1 cellular context compared by ENCODE assay signal in the genomic region with DNA sequence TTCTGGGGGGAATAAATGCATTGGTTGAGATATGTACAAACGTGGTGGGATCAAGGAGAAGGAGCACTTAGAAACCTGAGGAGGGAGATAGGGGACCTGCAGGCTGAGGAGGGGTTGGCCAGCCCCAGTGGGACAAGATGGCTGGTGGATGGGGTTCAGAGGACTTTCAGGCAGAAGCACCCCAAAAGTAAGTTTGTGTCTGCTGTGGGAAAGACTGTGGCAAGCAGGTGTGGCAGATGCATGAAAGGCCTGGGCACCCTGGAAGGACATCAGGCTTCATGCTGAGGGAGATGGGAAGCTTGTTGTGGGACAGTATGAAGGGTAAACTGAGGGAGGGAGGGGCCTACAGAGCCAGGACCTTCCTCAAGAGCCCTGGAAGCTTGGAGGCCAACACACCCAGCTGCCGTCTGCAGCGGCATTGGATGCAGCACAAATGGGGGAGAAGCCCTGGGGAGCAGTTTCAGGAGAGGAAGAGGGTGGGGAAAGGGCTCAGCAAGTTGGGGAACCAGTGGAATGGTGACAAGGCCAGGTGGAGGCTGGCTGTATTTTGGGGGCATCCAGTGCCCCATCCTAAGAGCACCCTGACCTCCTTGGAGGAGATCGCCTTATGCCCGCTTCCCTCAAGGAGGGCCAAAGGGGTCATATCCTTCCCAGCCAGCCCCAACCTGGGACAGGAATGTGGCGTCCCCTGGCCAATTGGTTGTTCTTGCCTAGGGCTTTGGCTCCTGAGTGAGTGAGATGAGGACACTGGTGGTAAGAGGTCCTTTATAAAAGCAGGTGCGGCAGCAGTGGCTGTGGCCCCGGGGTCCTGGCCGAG.
TF ChIP-seq lines count a peak whose summit lies in the region.

No MANE protein-coding gene starts in this region.

TF ChIP-seq in HepG2, 621 proteins besides CTCF, POLR2A, EP300 and RAD21 (continues in another document):
- TF ChIP-seq ZNF839 (CRISPR knock-in tag; IDR thresholded peaks at IDR 0.05; ENCODE audit: borderline replicate concordance) (0 out of 2 replicates have a peak, but pooled peaks have one; percentile 73), ZMYM3 (CRISPR knock-in tag; IDR thresholded peaks at IDR 0.05) (no peak), ZNF605 (CRISPR knock-in tag; IDR thresholded peaks at IDR 0.05) (peak; percentile 10; the same call in 1 of the 2 replicates), FIP1L1 (IDR thresholded peaks at IDR 0.05; ENCODE audit: borderline replicate concordance, insufficient read depth, low read depth, low read length) (0 out of 2 replicates have a peak, but pooled peaks have one; percentile 15), TBL1XR1 (IDR thresholded peaks at IDR 0.05; ENCODE audit: borderline replicate concordance, low read length, partially characterized antibody) (peak; percentile 9), SIN3A (IDR thresholded peaks at IDR 0.05; ENCODE audit: borderline replicate concordance, low read depth, low read length) (no peak), MATR3 (CRISPR knock-in tag; IDR thresholded peaks at IDR 0.05) (0 out of 2 replicates have a peak, but pooled peaks have one; percentile 63), ZFP82 (CRISPR knock-in tag; IDR thresholded peaks at IDR 0.05; ENCODE audit: borderline replicate concordance) (no peak), ZNF232 (CRISPR knock-in tag; IDR thresholded peaks at IDR 0.05; ENCODE audit: borderline replicate concordance) (no peak), ZNF567 (CRISPR knock-in tag; IDR thresholded peaks at IDR 0.05; ENCODE audit: borderline replicate concordance) (peak; percentile 88; the same call in 1 of the 2 replicates), ZNF776 (CRISPR knock-in tag; IDR thresholded peaks at IDR 0.05) (peak; percentile 48; the same call in 1 of the 2 replicates), ZNF766 (CRISPR knock-in tag; IDR thresholded peaks at IDR 0.05; ENCODE audit: borderline replicate concordance) (peak; percentile 49; the same call in 1 of the 2 replicates), ZNF724P (CRISPR knock-in tag; IDR thresholded peaks at IDR 0.05; ENCODE audit: borderline replicate concordance) (no peak), ATRX (CRISPR knock-in tag; IDR thresholded peaks at IDR 0.05; ENCODE audit: borderline replicate concordance) (no peak), NFKBIZ (CRISPR knock-in tag; IDR thresholded peaks at IDR 0.05) (0 out of 2 replicates have a peak, but pooled peaks have one; percentile 12), AGO1 (IDR thresholded peaks at IDR 0.05; ENCODE audit: low read depth, low read length, poor library complexity, severe bottlenecking) (peak; percentile 16), HCFC1 (IDR thresholded peaks at IDR 0.05; ENCODE audit: low read depth, low read length) (0 out of 2 replicates have a peak, but pooled peaks have one; percentile 15), HHEX (CRISPR knock-in tag; IDR thresholded peaks at IDR 0.05) (peak; percentile 18; the same call in 1 of the 2 replicates), NFYC (CRISPR knock-in tag; IDR thresholded peaks at IDR 0.05) (0 out of 2 replicates have a peak, but pooled peaks have one; percentile 6), CERS6 (CRISPR knock-in tag; IDR thresholded peaks at IDR 0.05) (peak; percentile 31; the same call in 1 of the 2 replicates), ZBTB7A (CRISPR knock-in tag; IDR thresholded peaks at IDR 0.05) (no peak)
- TF ChIP-seq, protein P1, sequence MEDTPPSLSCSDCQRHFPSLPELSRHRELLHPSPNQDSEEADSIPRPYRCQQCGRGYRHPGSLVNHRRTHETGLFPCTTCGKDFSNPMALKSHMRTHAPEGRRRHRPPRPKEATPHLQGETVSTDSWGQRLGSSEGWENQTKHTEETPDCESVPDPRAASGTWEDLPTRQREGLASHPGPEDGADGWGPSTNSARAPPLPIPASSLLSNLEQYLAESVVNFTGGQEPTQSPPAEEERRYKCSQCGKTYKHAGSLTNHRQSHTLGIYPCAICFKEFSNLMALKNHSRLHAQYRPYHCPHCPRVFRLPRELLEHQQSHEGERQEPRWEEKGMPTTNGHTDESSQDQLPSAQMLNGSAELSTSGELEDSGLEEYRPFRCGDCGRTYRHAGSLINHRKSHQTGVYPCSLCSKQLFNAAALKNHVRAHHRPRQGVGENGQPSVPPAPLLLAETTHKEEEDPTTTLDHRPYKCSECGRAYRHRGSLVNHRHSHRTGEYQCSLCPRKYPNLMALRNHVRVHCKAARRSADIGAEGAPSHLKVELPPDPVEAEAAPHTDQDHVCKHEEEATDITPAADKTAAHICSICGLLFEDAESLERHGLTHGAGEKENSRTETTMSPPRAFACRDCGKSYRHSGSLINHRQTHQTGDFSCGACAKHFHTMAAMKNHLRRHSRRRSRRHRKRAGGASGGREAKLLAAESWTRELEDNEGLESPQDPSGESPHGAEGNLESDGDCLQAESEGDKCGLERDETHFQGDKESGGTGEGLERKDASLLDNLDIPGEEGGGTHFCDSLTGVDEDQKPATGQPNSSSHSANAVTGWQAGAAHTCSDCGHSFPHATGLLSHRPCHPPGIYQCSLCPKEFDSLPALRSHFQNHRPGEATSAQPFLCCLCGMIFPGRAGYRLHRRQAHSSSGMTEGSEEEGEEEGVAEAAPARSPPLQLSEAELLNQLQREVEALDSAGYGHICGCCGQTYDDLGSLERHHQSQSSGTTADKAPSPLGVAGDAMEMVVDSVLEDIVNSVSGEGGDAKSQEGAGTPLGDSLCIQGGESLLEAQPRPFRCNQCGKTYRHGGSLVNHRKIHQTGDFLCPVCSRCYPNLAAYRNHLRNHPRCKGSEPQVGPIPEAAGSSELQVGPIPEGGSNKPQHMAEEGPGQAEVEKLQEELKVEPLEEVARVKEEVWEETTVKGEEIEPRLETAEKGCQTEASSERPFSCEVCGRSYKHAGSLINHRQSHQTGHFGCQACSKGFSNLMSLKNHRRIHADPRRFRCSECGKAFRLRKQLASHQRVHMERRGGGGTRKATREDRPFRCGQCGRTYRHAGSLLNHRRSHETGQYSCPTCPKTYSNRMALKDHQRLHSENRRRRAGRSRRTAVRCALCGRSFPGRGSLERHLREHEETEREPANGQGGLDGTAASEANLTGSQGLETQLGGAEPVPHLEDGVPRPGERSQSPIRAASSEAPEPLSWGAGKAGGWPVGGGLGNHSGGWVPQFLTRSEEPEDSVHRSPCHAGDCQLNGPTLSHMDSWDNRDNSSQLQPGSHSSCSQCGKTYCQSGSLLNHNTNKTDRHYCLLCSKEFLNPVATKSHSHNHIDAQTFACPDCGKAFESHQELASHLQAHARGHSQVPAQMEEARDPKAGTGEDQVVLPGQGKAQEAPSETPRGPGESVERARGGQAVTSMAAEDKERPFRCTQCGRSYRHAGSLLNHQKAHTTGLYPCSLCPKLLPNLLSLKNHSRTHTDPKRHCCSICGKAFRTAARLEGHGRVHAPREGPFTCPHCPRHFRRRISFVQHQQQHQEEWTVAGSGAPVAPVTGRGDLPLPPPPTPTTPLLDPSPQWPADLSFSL (CRISPR knock-in tag; IDR thresholded peaks at IDR 0.05): 0 out of 2 replicates have a peak, but pooled peaks have one; percentile 30
- TF ChIP-seq, protein P2, sequence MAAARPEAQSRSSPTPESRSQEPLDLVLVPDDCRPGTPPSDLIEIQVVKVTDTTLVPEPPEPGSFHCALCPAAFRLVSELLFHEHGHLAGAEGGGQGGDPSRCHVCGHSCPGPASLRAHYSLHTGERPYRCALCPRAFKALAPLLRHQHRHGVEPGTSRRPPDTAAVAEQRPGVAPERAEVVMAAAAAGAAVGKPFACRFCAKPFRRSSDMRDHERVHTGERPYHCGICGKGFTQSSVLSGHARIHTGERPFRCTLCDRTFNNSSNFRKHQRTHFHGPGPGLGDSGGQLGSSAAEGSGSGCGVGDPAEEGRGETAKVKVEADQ (CRISPR knock-in tag; IDR thresholded peaks at IDR 0.05; ENCODE audit: borderline replicate concordance): no peak
- TF ChIP-seq, protein P3, sequence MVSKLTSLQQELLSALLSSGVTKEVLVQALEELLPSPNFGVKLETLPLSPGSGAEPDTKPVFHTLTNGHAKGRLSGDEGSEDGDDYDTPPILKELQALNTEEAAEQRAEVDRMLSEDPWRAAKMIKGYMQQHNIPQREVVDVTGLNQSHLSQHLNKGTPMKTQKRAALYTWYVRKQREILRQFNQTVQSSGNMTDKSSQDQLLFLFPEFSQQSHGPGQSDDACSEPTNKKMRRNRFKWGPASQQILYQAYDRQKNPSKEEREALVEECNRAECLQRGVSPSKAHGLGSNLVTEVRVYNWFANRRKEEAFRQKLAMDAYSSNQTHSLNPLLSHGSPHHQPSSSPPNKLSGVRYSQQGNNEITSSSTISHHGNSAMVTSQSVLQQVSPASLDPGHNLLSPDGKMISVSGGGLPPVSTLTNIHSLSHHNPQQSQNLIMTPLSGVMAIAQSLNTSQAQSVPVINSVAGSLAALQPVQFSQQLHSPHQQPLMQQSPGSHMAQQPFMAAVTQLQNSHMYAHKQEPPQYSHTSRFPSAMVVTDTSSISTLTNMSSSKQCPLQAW (CRISPR knock-in tag; IDR thresholded peaks at IDR 0.05): 0 out of 2 replicates have a peak, but pooled peaks have one; percentile 23
- TF ChIP-seq, protein P4, sequence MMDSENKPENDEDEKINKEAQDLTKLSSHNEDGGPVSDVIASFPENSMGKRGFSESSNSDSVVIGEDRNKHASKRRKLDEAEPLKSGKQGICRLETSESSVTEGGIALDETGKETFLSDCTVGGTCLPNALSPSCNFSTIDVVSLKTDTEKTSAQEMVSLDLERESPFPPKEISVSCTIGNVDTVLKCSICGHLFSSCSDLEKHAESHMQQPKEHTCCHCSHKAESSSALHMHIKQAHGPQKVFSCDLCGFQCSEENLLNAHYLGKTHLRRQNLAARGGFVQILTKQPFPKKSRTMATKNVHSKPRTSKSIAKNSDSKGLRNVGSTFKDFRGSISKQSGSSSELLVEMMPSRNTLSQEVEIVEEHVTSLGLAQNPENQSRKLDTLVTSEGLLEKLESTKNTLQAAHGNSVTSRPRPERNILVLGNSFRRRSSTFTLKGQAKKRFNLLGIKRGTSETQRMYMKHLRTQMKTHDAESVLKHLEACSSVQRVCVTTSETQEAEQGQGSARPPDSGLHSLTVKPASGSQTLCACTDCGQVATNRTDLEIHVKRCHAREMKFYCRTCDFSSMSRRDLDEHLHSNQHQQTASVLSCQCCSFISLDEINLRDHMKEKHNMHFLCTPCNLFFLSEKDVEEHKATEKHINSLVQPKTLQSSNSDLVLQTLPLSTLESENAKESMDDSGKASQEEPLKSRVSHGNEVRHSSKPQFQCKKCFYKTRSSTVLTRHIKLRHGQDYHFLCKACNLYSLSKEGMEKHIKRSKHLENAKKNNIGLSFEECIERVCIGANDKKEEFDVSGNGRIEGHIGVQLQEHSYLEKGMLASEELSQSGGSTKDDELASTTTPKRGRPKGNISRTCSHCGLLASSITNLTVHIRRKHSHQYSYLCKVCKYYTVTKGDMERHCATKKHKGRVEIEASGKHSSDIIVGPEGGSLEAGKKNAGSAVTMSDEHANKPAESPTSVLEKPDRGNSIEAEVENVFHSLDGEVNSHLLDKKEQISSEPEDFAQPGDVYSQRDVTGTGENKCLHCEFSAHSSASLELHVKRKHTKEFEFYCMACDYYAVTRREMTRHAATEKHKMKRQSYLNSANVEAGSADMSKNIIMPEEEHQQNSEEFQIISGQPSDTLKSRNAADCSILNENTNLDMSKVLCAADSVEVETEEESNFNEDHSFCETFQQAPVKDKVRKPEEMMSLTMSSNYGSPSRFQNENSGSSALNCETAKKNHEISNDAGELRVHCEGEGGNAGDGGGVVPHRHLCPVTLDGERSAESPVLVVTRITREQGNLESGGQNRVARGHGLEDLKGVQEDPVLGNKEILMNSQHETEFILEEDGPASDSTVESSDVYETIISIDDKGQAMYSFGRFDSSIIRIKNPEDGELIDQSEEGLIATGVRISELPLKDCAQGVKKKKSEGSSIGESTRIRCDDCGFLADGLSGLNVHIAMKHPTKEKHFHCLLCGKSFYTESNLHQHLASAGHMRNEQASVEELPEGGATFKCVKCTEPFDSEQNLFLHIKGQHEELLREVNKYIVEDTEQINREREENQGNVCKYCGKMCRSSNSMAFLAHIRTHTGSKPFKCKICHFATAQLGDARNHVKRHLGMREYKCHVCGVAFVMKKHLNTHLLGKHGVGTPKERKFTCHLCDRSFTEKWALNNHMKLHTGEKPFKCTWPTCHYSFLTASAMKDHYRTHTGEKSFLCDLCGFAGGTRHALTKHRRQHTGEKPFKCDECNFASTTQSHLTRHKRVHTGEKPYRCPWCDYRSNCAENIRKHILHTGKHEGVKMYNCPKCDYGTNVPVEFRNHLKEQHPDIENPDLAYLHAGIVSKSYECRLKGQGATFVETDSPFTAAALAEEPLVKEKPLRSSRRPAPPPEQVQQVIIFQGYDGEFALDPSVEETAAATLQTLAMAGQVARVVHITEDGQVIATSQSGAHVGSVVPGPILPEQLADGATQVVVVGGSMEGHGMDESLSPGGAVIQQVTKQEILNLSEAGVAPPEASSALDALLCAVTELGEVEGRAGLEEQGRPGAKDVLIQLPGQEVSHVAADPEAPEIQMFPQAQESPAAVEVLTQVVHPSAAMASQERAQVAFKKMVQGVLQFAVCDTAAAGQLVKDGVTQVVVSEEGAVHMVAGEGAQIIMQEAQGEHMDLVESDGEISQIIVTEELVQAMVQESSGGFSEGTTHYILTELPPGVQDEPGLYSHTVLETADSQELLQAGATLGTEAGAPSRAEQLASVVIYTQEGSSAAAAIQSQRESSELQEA (CRISPR knock-in tag; IDR thresholded peaks at IDR 0.05; ENCODE audit: not compliant biosample characterization): no peak
- TF ChIP-seq, protein P5, sequence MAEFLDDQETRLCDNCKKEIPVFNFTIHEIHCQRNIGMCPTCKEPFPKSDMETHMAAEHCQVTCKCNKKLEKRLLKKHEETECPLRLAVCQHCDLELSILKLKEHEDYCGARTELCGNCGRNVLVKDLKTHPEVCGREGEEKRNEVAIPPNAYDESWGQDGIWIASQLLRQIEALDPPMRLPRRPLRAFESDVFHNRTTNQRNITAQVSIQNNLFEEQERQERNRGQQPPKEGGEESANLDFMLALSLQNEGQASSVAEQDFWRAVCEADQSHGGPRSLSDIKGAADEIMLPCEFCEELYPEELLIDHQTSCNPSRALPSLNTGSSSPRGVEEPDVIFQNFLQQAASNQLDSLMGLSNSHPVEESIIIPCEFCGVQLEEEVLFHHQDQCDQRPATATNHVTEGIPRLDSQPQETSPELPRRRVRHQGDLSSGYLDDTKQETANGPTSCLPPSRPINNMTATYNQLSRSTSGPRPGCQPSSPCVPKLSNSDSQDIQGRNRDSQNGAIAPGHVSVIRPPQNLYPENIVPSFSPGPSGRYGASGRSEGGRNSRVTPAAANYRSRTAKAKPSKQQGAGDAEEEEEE (CRISPR knock-in tag; IDR thresholded peaks at IDR 0.05; ENCODE audit: borderline replicate concordance): peak; percentile 78; the same call in 1 of the 2 replicates
- TF ChIP-seq, protein P6, sequence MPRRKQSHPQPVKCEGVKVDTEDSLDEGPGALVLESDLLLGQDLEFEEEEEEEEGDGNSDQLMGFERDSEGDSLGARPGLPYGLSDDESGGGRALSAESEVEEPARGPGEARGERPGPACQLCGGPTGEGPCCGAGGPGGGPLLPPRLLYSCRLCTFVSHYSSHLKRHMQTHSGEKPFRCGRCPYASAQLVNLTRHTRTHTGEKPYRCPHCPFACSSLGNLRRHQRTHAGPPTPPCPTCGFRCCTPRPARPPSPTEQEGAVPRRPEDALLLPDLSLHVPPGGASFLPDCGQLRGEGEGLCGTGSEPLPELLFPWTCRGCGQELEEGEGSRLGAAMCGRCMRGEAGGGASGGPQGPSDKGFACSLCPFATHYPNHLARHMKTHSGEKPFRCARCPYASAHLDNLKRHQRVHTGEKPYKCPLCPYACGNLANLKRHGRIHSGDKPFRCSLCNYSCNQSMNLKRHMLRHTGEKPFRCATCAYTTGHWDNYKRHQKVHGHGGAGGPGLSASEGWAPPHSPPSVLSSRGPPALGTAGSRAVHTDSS (CRISPR knock-in tag; conservative IDR thresholded peaks at IDR 0.05): 0 out of 2 replicates have a peak, but pooled peaks have one; percentile 68
